Comparison of ENCODE assay signal across 8 cellular contexts in the genomic region with DNA sequence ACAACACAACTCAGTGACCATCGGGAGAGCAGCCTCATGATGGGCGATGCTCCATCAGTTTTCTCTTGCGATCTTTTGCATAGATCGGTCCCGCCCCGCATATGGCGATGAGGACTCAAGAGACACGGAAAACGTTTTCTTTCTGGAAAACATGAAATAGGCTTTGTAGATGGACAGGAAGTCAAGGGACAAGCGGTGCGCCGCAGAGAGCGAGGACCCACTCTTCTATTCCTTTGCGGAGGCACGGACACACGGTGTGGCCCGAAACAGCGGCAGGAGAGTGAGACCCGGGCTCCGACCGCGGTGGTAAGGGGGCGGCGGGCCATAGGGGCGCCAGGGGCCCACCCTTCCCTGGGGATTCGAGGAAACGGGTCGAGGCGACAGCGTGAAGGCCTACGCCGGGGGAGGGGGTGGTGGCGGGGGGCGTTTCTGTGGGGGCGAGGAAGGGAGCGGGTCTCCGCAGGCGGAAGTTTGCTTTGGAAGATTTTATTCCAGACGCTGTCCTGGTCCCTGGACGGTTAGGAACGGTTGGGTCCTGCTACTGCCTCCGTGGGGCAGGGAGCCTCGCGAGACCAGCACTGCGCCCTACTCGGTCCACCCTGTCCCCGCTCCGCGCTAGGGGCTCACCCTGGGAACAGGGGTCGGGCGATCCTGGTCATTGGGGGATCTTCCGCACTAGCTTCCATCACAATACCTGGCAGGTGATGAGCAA. TPM values are rescaled to one million over a fixed set of nuclear protein-coding genes. Genes with fewer than 3 reads are reported as not detected.
A peak's percentile ranks its signal among the peaks of the same experiment; 100 is the strongest.
DNase-seq lines count a peak whose midpoint lies in the region; ATAC-seq and TF ChIP-seq lines count a peak whose summit lies in the region.

No MANE protein-coding gene starts in this region.

- DNase-seq in ACHN (peak; percentile 65), NCI-H510A (lab: John Stamatoyannopoulos, UW) (peak; percentile 3), astrocyte of the hippocampus (ENCODE audit: low read depth, low spot score) (peak; percentile 44), kidney epithelial cell (ENCODE audit: low read depth) (peak; percentile 10), NCI-H774 (lab: John Stamatoyannopoulos, UW) (no peak), GM10248 (ENCODE audit: extremely low spot score) (no peak)

- peak overlapping the region; percentile 18 for H3K27ac ChIP-seq in stomach smooth muscle (ENCODE audit: low read length)

- ATAC-seq in GM19438 (IDR thresholded peaks at IDR 0.05; ENCODE audit: low read depth, unreplicated experiment) = peak; percentile 1

- POLR2A ChIA-PET in GM10248 (lab: Yijun Ruan, JAX) = no interaction called here

- CTCF ChIA-PET in GM10248 (lab: Yijun Ruan, JAX) = interaction anchor here (1.7 to 3.3 kb wide), 2 partner anchors 12 kb away, joined by 4 to 12 read pairs; no protein-coding TSS in a partner anchor

- in situ Hi-C loops in ACHN (cut with HindIII; ENCODE audit: low pct_ligation_motif_present, low pct_unique_long_range_greater_than_20kb, low sequenced_read_pairs) = no loop called here

- no peak for TF ChIP-seq CTCF in kidney epithelial cell (IDR thresholded peaks at IDR 0.05; ENCODE audit: insufficient read depth, low read length, poor library complexity, severe bottlenecking)
- TF ChIP-seq CTCF in GM10248 (IDR thresholded peaks at IDR 0.05; ENCODE audit: control extremely low read depth, extremely low read depth, low read depth, missing control alignments) = no peak

- H3K27me3 ChIP-seq in kidney epithelial cell (ENCODE audit: control insufficient read depth, insufficient read depth, low read length) (no peaks in the 10 kb centered on the region), stomach smooth muscle (ENCODE audit: control insufficient read depth in 1 of 2, insufficient read depth in 2 of 2, low read length in 2 of 2) (no peaks in the 10 kb centered on the region)

- no peaks in the 10 kb centered on the region for H3K9me3 ChIP-seq in stomach smooth muscle (ENCODE audit: control insufficient read depth in 2 of 2, low read length in 2 of 2)

- peaks cover 8% of the 10 kb centered on the region for H3K4me1 ChIP-seq in stomach smooth muscle (ENCODE audit: control insufficient read depth, insufficient read depth, low read length)

- no peaks in the 10 kb centered on the region for H3K36me3 ChIP-seq in kidney epithelial cell (ENCODE audit: control insufficient read depth, insufficient read depth, low read length)
- H3K36me3 ChIP-seq in stomach smooth muscle (ENCODE audit: control insufficient read depth in 2 of 2, insufficient read depth in 2 of 2, low read length in 2 of 2) = no peaks in the 10 kb centered on the region

- H3K9ac ChIP-seq in stomach smooth muscle (ENCODE audit: low read length in 2 of 2) = peak overlapping the region; percentile 75 to 84

- H3K4me3 ChIP-seq in kidney epithelial cell (ENCODE audit: low read depth, low read length) = peak overlapping the region; percentile 64
- peak overlapping the region; percentile 98 to 100 for H3K4me3 ChIP-seq in stomach smooth muscle (ENCODE audit: low read length in 2 of 2)

RNA-seq across cellular contexts. Expression of a gene that starts 0.8 kb away (rescaled TPM):
- 12.0 and 14.7 TPM in 2 replicates for total RNA-seq in kidney epithelial cell

RNA-seq across cellular contexts. Expression of a gene that starts 14.1 kb away (rescaled TPM):
- not detected in 2 replicates for total RNA-seq in kidney epithelial cell

RNA-seq across cellular contexts. Expression of a gene that starts 27.8 kb away (rescaled TPM):
- 92.1 and 119 TPM in 2 replicates for total RNA-seq in kidney epithelial cell

RNA-seq across cellular contexts. Expression of a gene that starts 40.5 kb away (rescaled TPM):
- 0.17 TPM in 1 of 2 replicates, not detected in the other for total RNA-seq in kidney epithelial cell

RNA-seq across cellular contexts. Expression of a gene that starts 48.5 kb away (rescaled TPM):
- total RNA-seq in kidney epithelial cell = 0.55 and 1.3 TPM in 2 replicates

Comparison
In these comparisons a context has a peak if more than half of its experiments do, and no peak if none do; other contexts are left out.
1. DNase-seq: peak in ACHN (single experiment), NCI-H510A (single experiment), astrocyte of the hippocampus (single experiment) and kidney epithelial cell (single experiment); none in NCI-H774 (single experiment) and GM10248 (single experiment).